18 cellular contexts compared by ENCODE assay signal in genomic region chr3:111609700-111610099, GRCh38. TPM values are rescaled to one million over a fixed set of nuclear protein-coding genes. Genes with fewer than 3 reads are reported as not detected.
DNase-seq lines count a peak whose midpoint lies in the region; ATAC-seq and TF ChIP-seq lines count a peak whose summit lies in the region.
"Had no signal": no experiment of that assay in that cellular context is flagged by ENCODE, and none has a peak within 500 bp of the region (broad histone marks: within the 10 kb centered on the region; RNA-seq: fewer than 3 reads in every experiment).

No MANE protein-coding gene starts in this region.

- peak overlapping the region; percentile 89 for H3K27ac Mint-ChIP-seq in MCF 10A (ENCODE audit: low read depth, unreplicated experiment)
- H3K27ac Mint-ChIP-seq in effector memory CD8-positive, alpha-beta T cell = peak overlapping the region; percentile 95 to 99
- H3K27ac Mint-ChIP-seq: brain had no signal

- no peaks in the 10 kb centered on the region for H3K9me3 ChIP-seq in breast epithelium
- no peaks in the 10 kb centered on the region for H3K9me3 ChIP-seq in RWPE2 (ENCODE audit: severe bottlenecking)
- H3K9me3 ChIP-seq in vagina = no peaks in the 10 kb centered on the region

- peaks cover 25% of the 10 kb centered on the region for H3K4me1 Mint-ChIP-seq in MCF 10A (ENCODE audit: insufficient read depth, unreplicated experiment)
- H3K4me1 Mint-ChIP-seq in effector memory CD8-positive, alpha-beta T cell (ENCODE audit: low read depth in 2 of 2) = peaks cover 42 to 74% of the 10 kb centered on the region in 2 donors
- H3K4me1 Mint-ChIP-seq: brain had no signal

- POLR2A ChIA-PET in MCF 10A (lab: Yijun Ruan, JAX) = interaction anchor here (1.0 to 2.5 kb wide), 11 partner anchors 9 to 85 kb away, joined by 3 to 51 read pairs (median 7); partner anchors contain the start of gene ZBED2

- TF ChIP-seq CTCF in MCF 10A (IDR thresholded peaks at IDR 0.05; ENCODE audit: unreplicated experiment) = no peak
- TF ChIP-seq CTCF in breast epithelium (IDR thresholded peaks at IDR 0.05) = no peak
- TF ChIP-seq CTCF in RWPE2 (IDR thresholded peaks at IDR 0.05; ENCODE audit: poor library complexity, severe bottlenecking) = no peak
- TF ChIP-seq CTCF in vagina (IDR thresholded peaks at IDR 0.05) = no peak

- H3K27me3 ChIP-seq in breast epithelium (no peaks in the 10 kb centered on the region), RWPE2 (ENCODE audit: insufficient read depth, poor library complexity, severe bottlenecking) (no peaks in the 10 kb centered on the region), vagina (no peaks in the 10 kb centered on the region)

- no peaks in the 10 kb centered on the region for H3K36me3 Mint-ChIP-seq in MCF 10A (ENCODE audit: insufficient read depth, unreplicated experiment)
- peaks cover 39% of the 10 kb centered on the region for H3K36me3 Mint-ChIP-seq in effector memory CD8-positive, alpha-beta T cell (ENCODE audit: insufficient read depth)
- H3K36me3 Mint-ChIP-seq: brain had no signal

- H3K27me3 Mint-ChIP-seq in MCF 10A (ENCODE audit: insufficient read depth, unreplicated experiment) = no peaks in the 10 kb centered on the region
- H3K27me3 Mint-ChIP-seq in effector memory CD8-positive, alpha-beta T cell = no peaks in the 10 kb centered on the region

- no peak overlapping the region for H3K4me3 ChIP-seq in breast epithelium
- no peak overlapping the region for H3K4me3 ChIP-seq in RWPE2 (ENCODE audit: severe bottlenecking)
- no peak overlapping the region for H3K4me3 ChIP-seq in vagina
- H3K4me3 ChIP-seq: dorsolateral prefrontal cortex had no signal

- CTCF ChIA-PET in MCF 10A (lab: Yijun Ruan, JAX) = interaction anchor here (0.8 to 1.7 kb wide), 7 partner anchors 8 to 57 kb away, joined by 3 to 18 read pairs (median 4); partner anchors contain the start of gene ZBED2

- no peak for DNase-seq in MCF 10A (ENCODE audit: unreplicated experiment)
- DNase-seq in breast epithelium (ENCODE audit: low spot score in 2 of 2) = no peak
- no peak for DNase-seq in RWPE2 (ENCODE audit: low spot score)
- no peak for DNase-seq in effector memory CD8-positive, alpha-beta T cell
- DNase-seq in vagina (ENCODE audit: extremely low spot score in 2 of 2) = no peak
- DNase-seq in NCI-H2107 (lab: John Stamatoyannopoulos, UW) = no peak
- no peak for DNase-seq in glomerular visceral epithelial cell (ENCODE audit: extremely low spot score)
- no peak for DNase-seq in medulla oblongata (ENCODE audit: extremely low spot score)
- DNase-seq: activated CD4-positive, CD25-positive, alpha-beta regulatory T cell; DMS153; dorsolateral prefrontal cortex; hypothalamus; left colon; NCI-H1048; posterior cingulate gyrus; RPMI8226 had no signal

- H3K27ac ChIP-seq in breast epithelium (no peak overlapping the region), RWPE2 (ENCODE audit: poor library complexity, severe bottlenecking) (peak overlapping the region; percentile 99), vagina (peak overlapping the region; percentile 46)
- H3K27ac ChIP-seq: dorsolateral prefrontal cortex had no signal

- H3K4me1 ChIP-seq in breast epithelium (no peaks in the 10 kb centered on the region), RWPE2 (ENCODE audit: insufficient read depth, poor library complexity, severe bottlenecking) (peaks cover 27% of the 10 kb centered on the region), vagina (no peaks in the 10 kb centered on the region)

- H3K9me3 Mint-ChIP-seq in MCF 10A (ENCODE audit: unreplicated experiment) = no peaks in the 10 kb centered on the region
- H3K9me3 Mint-ChIP-seq in effector memory CD8-positive, alpha-beta T cell = peaks cover 0 to 8% of the 10 kb centered on the region in 2 donors

- TF ChIP-seq POLR2A in breast epithelium (IDR thresholded peaks at IDR 0.05) (no peak), vagina (IDR thresholded peaks at IDR 0.05) (no peak)

- BruUV-seq in MCF 10A (replicated peaks; lab: Mats Ljungman, UMichigan) = no TSS peak

- no peaks in the 10 kb centered on the region for H3K36me3 ChIP-seq in breast epithelium
- no peaks in the 10 kb centered on the region for H3K36me3 ChIP-seq in RWPE2 (ENCODE audit: low read depth)
- no peaks in the 10 kb centered on the region for H3K36me3 ChIP-seq in vagina

- no peak for ATAC-seq in RWPE2 (ENCODE audit: low read depth)
- peak; percentile 17 for ATAC-seq in effector memory CD8-positive, alpha-beta T cell (replicated peaks)
- ATAC-seq: left colon had no signal

- no peak overlapping the region for H3K4me3 Mint-ChIP-seq in MCF 10A (ENCODE audit: unreplicated experiment)
- peak overlapping the region; percentile 76 to 79 for H3K4me3 Mint-ChIP-seq in effector memory CD8-positive, alpha-beta T cell
- H3K4me3 Mint-ChIP-seq: brain had no signal

- intact Hi-C loops in MCF 10A (cut with micrococcal nuclease) = loop anchor here (2.0 kb wide), 1 partner anchor 25 kb away; no protein-coding TSS in a partner anchor
- intact Hi-C loops in breast epithelium (cut with DNase I; ENCODE audit: low total_unique reads) = no loop called here
- intact Hi-C loops in vagina (cut with DNase I) = no loop called here

RNA-seq across cellular contexts. Expression of gene ZBED2, which starts 14.6 kb away (rescaled TPM):
- total RNA-seq in MCF 10A (2022) = 6.5 and 19.0 TPM in 2 replicates
- total RNA-seq in breast epithelium = not detected
- total RNA-seq in vagina = 4.9 TPM
- total RNA-seq: fibroblast of lung, left colon had no signal

Comparison
In these comparisons a context has a peak if more than half of its experiments do, and no peak if none do; other contexts are left out.
1. H3K27ac ChIP-seq: peak in RWPE2 (single experiment) and vagina (single experiment); none in breast epithelium (0 of 2).